In the genomic region with DNA sequence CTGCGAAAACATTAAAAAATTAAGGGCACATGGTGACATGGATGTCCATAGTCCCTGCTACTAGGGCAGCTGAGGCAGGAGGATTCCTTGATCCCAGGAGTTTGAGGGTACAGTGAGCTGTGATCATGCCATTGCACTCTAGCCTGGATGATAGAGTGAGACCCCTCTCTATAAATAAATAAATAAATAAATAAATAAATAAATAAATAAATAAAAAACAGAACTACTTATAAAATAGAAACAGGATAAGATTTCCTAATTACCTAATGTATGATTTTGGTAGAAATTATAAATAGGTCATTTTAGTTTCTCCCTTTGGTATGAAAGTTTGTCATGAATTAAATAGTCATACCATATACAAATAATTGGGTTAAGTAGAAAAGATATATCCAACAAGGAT, we compare ENCODE assay signal across 27 cellular contexts.
"Had no signal": no experiment of that assay in that cellular context is flagged by ENCODE, and none has a peak within 500 bp of the region (broad histone marks: within the 10 kb centered on the region; RNA-seq: fewer than 3 reads in every experiment).

No MANE protein-coding gene starts in this region.

- ATAC-seq: stimulated activated effector memory CD8-positive, alpha-beta T cell treated with anti-CD3 and anti-CD28 coated beads, Interleukin-12 subunit alpha, Interleukin-12 subunit beta, amount 100 ng/mL, for 72 hours; stimulated activated memory B cell treated with anti-CD40 and anti-IgM and Interleukin-4, amounts not matched to agents 10 μg/mL and 1 μg/mL and 100 μg/mL, for 72 hours; stimulated activated naive B cell treated with anti-CD40 and anti-IgM and Interleukin-4, amounts not matched to agents 10 μg/mL and 1 μg/mL and 100 μg/mL, for 72 hours; stimulated activated naive CD8-positive, alpha-beta T cell treated with anti-CD3 and anti-CD28 coated beads, Interleukin-15, amount 100 ng/mL, for 72 hours; stimulated activated naive CD8-positive, alpha-beta T cell treated with anti-CD3 and anti-CD28 coated beads, Interleukin-15, Interleukin-2, amounts not matched to agents 100 U/mL and 50 U/mL, for 24 hours; upper lobe of right lung had no signal

- DNase-seq: stimulated activated CD4-positive, alpha-beta T cell treated with anti-CD3 and anti-CD28 coated beads, Interleukin-2, amount 100 ng/mL, for 48 hours; stimulated activated CD4-positive, alpha-beta T cell treated with anti-CD3 and anti-CD28 coated beads, Interleukin-4, amount 100 ng/mL, for 1 hour; stimulated activated CD4-positive, alpha-beta T cell treated with anti-CD3 and anti-CD28 coated beads, Interleukin-4, amount 100 ng/mL, for 24 hours; stimulated activated CD4-positive, alpha-beta T cell treated with anti-CD3 and anti-CD28 coated beads, Interleukin-4, amount 100 ng/mL, for 4 hours; stimulated activated CD8-positive, alpha-beta memory T cell treated with anti-CD3 and anti-CD28 coated beads, Interleukin-4, amount 100 ng/mL, for 48 hours; stimulated activated naive B cell treated with anti-CD40 and anti-IgM and Interleukin-4, amounts not matched to agents 10 μg/mL and 1 μg/mL and 100 μg/mL, for 72 hours; stimulated activated naive CD4-positive, alpha-beta T cell; stimulated activated naive CD4-positive, alpha-beta T cell treated with Interleukin-2 at 50 U/mL for 16 hours; stimulated activated naive CD8-positive, alpha-beta T cell treated with anti-CD3 and anti-CD28 coated beads, Interleukin-15, amount 100 ng/mL, for 72 hours; stimulated activated naive CD8-positive, alpha-beta T cell treated with anti-CD3 and anti-CD28 coated beads, Interleukin-15, Interleukin-2, amounts not matched to agents 100 U/mL and 50 U/mL, for 24 hours; stomach; substantia nigra; testis; thyroid gland; tibial artery; transverse colon; trophoblast cell; upper lobe of left lung; upper lobe of right lung; uterus had no signal

- H3K27ac ChIP-seq: stomach, suprapubic skin, testis, thoracic aorta, thyroid gland, tibial artery, tibial nerve, transverse colon, upper lobe of left lung, upper lobe of right lung, uterus, vagina had no signal

- H3K9me3 ChIP-seq: testis, thoracic aorta, thyroid gland, tibial artery, transverse colon, upper lobe of left lung, upper lobe of right lung, uterus, vagina had no signal

- H3K4me1 ChIP-seq: stomach, suprapubic skin, testis, thyroid gland, tibial artery, tibial nerve, transverse colon, upper lobe of left lung, upper lobe of right lung, uterus, vagina had no signal

- FAIRE-seq: urothelium cell line had no signal

- H3K4me3 ChIP-seq: stomach, suprapubic skin, testis, thoracic aorta, thyroid gland, tibial artery, tibial nerve, transverse colon, upper lobe of left lung, upper lobe of right lung, uterus, vagina had no signal

- H3K36me3 ChIP-seq: stomach, suprapubic skin, thoracic aorta, thyroid gland, tibial artery, tibial nerve, transverse colon, upper lobe of left lung, upper lobe of right lung, uterus, vagina had no signal
